ENCODE assay signal across 8 cellular contexts in genomic region chr1:165597883-165598675, GRCh38. TPM values are rescaled to one million over a fixed set of nuclear protein-coding genes. Genes with fewer than 3 reads are reported as not detected.
DNase-seq lines count a peak whose midpoint lies in the region; ATAC-seq, FAIRE-seq and TF ChIP-seq lines count a peak whose summit lies in the region.

No MANE protein-coding gene starts in this region.

- CTCF ChIA-PET in Caco-2 (lab: Charles Lee), result interaction anchor here (0.9 to 1.2 kb wide), 2 partner anchors 33 to 100 kb away, joined by 4 read pairs; partner anchors contain the start of gene MGST3
- CTCF ChIA-PET in endothelial cell of umbilical vein (lab: Charles Lee), result interaction anchor here (0.7 to 3.0 kb wide), 13 partner anchors 100 to 881 kb away, joined by 3 to 27 read pairs (median 6); partner anchors contain the start of gene ALDH9A1

- H3K4me1 ChIP-seq in Caco-2 (no peaks in the 10 kb centered on the region), endothelial cell of umbilical vein (ENCODE audit: control insufficient read depth, extremely low read depth, insufficient read depth, low read length) (peaks cover 10% of the 10 kb centered on the region)

- H3K9me1 ChIP-seq in endothelial cell of umbilical vein (replicated peaks; ENCODE audit: control insufficient read depth, extremely low read depth, insufficient read depth, low read length), result no peaks in the 10 kb centered on the region

- H3K36me3 ChIP-seq in Caco-2 (ENCODE audit: control insufficient read depth, insufficient read depth, low read length) (no peaks in the 10 kb centered on the region), endothelial cell of umbilical vein (ENCODE audit: control insufficient read depth in 2 of 2, extremely low read depth in 1 of 2, insufficient read depth in 2 of 2, low read length in 2 of 2) (no peaks in the 10 kb centered on the region)

- FAIRE-seq in endothelial cell of umbilical vein (lab: Jason Lieb, UNC), result peak; percentile 87

- H3K4me3 Mint-ChIP-seq in Caco-2 (ENCODE audit: unreplicated experiment) (peak overlapping the region; percentile 95), mesothelial cell of epicardium (peak overlapping the region; percentile 87)

- TF ChIP-seq CTCF in Caco-2 (IDR thresholded peaks at IDR 0.05; ENCODE audit: insufficient read depth in 1 of 2, low read depth in 1 of 2, low read length in 1 of 2, severe bottlenecking in 1 of 2, unreplicated experiment in 1 of 2), result no peak
- no peak for TF ChIP-seq CTCF in endothelial cell of umbilical vein (IDR thresholded peaks at IDR 0.05; ENCODE audit: extremely low read depth in 1 of 2, insufficient read depth in 1 of 2, low read depth in 1 of 2, low read length in 2 of 2)
- no peak for TF ChIP-seq CTCF in mesothelial cell of epicardium (IDR thresholded peaks at IDR 0.05; ENCODE audit: unreplicated experiment)

- no peak for TF ChIP-seq POLR2A in endothelial cell of umbilical vein (IDR thresholded peaks at IDR 0.05; ENCODE audit: low read depth, low read length)

- H3K9me3 ChIP-seq in Caco-2 (no peaks in the 10 kb centered on the region), endothelial cell of umbilical vein (replicated peaks; ENCODE audit: control insufficient read depth, insufficient read depth, low read length) (no peaks in the 10 kb centered on the region)

- H3K36me3 Mint-ChIP-seq in Caco-2 (ENCODE audit: insufficient read depth, unreplicated experiment) (peaks cover 4% of the 10 kb centered on the region), mesothelial cell of epicardium (no peaks in the 10 kb centered on the region)

- POLR2A ChIA-PET in Caco-2 (lab: Charles Lee) (interaction anchor here (0.5 to 1.1 kb wide), 2 partner anchors 18 to 32 kb away, joined by 3 read pairs; no protein-coding TSS in a partner anchor), endothelial cell of umbilical vein (lab: Charles Lee) (no interaction called here)

- BruUV-seq in Caco-2 (replicated peaks; lab: Mats Ljungman, UMichigan) (no TSS peak), endothelial cell of umbilical vein (replicated peaks; lab: Mats Ljungman, UMichigan) (TSS peak; percentile 91)

- H3K4me2 ChIP-seq in endothelial cell of umbilical vein (ENCODE audit: insufficient read depth, low read length), result peak overlapping the region; percentile 79

- peak overlapping the region; percentile 88 for H3K27ac Mint-ChIP-seq in Caco-2 (ENCODE audit: unreplicated experiment)
- peak overlapping the region; percentile 98 for H3K27ac Mint-ChIP-seq in mesothelial cell of epicardium

- H2AFZ ChIP-seq in endothelial cell of umbilical vein (ENCODE audit: low read depth, low read length), result peak overlapping the region; percentile 92

- H3K79me2 ChIP-seq in endothelial cell of umbilical vein (ENCODE audit: control insufficient read depth, insufficient read depth, low read length), result no peaks in the 10 kb centered on the region

- intact Hi-C loops in Caco-2 (cut with micrococcal nuclease; ENCODE audit: unreplicated experiment) (loop anchor here (10.0 kb wide), 1 partner anchor 343 kb away; no protein-coding TSS in a partner anchor), endothelial cell of umbilical vein (cut with micrococcal nuclease) (loop anchor here (1.0 kb wide), 1 partner anchor 33 kb away; the partner anchor contains the start of gene MGST3)

- dilution Hi-C loops in endothelial cell of umbilical vein (cut with MboI; ENCODE audit: extremely low pct_ligation_motif_present, low sequenced_read_pairs), result no loop called here

- ATAC-seq in GM21390 (IDR thresholded peaks at IDR 0.05; ENCODE audit: unreplicated experiment), result peak; percentile 96

- H4K20me1 ChIP-seq in endothelial cell of umbilical vein (replicated peaks; ENCODE audit: control insufficient read depth, extremely low read depth, insufficient read depth, low read length), result no peaks in the 10 kb centered on the region

- H3K27me3 Mint-ChIP-seq in Caco-2 (ENCODE audit: insufficient read depth, unreplicated experiment), result peaks cover 7% of the 10 kb centered on the region
- H3K27me3 Mint-ChIP-seq in mesothelial cell of epicardium (ENCODE audit: low read depth), result peaks cover 16% of the 10 kb centered on the region

- H3K4me1 Mint-ChIP-seq in Caco-2 (ENCODE audit: low read depth, unreplicated experiment), result peaks cover 20% of the 10 kb centered on the region
- H3K4me1 Mint-ChIP-seq in mesothelial cell of epicardium, result peaks cover 24% of the 10 kb centered on the region

- no peaks in the 10 kb centered on the region for H3K9me3 Mint-ChIP-seq in Caco-2 (ENCODE audit: unreplicated experiment)
- H3K9me3 Mint-ChIP-seq in mesothelial cell of epicardium, result no peaks in the 10 kb centered on the region

- H3K27me3 ChIP-seq in Caco-2 (replicated peaks; ENCODE audit: control insufficient read depth, insufficient read depth, low read length) (peaks cover 1% of the 10 kb centered on the region; the same call in 1 of the 2 replicates), endothelial cell of umbilical vein (ENCODE audit: control insufficient read depth in 2 of 2, insufficient read depth in 2 of 2, low read length in 2 of 2) (peaks cover 11 to 19% of the 10 kb centered on the region in 2 experiments)

- peak overlapping the region; percentile 64 for H3K4me3 ChIP-seq in Caco-2 (ENCODE audit: low read depth, low read length)
- H3K4me3 ChIP-seq in endothelial cell of umbilical vein (replicated peaks in 1 of 3; ENCODE audit: insufficient read depth in 1 of 3, low read depth in 1 of 3, low read length in 3 of 3), result peak overlapping the region; percentile 4 to 62 (median 58)

- DNase-seq in Caco-2, result peak; percentile 93 to 96
- peak; percentile 14 to 97 (median 92) for DNase-seq in HUDEP-2 (lab: John Stamatoyannopoulos, UW; ENCODE audit: unreplicated experiment in 76 of 76)
- DNase-seq in NOMO-1 treated with dmso at 0.1 percent for 144 hours (lab: John Stamatoyannopoulos, UW; ENCODE audit: unreplicated experiment), result peak; percentile 92
- DNase-seq in activated CD8-positive, alpha-beta memory T cell treated with anti-CD3 and anti-CD28 coated beads, Interleukin-2, amount 50 U/mL, for 48 hours, result peak; percentile 97
- peak; percentile 99 for DNase-seq in endothelial cell of umbilical vein (ENCODE audit: low read depth, low spot score)
- peak; percentile 92 to 94 for DNase-seq in mesothelial cell of epicardium (ENCODE audit: low spot score in 2 of 2, unreplicated experiment in 2 of 2)
- DNase-seq in stimulated activated CD8-positive, alpha-beta memory T cell treated with anti-CD3 and anti-CD28 coated beads, Interleukin-15, amount 100 ng/mL, for 4 hours (ENCODE audit: low read depth in 2 of 2), result peak; percentile 90 to 92

- H3K27ac ChIP-seq in endothelial cell of umbilical vein (ENCODE audit: insufficient read depth, low read depth, low read length), result peak overlapping the region; percentile 87

- H3K9ac ChIP-seq in endothelial cell of umbilical vein (replicated peaks; ENCODE audit: extremely low read depth, insufficient read depth, low read length), result peak overlapping the region; percentile 77

TF ChIP-seq in endothelial cell of umbilical vein, 7 proteins besides CTCF, POLR2A, EP300 and RAD21:
- TF ChIP-seq MAX (IDR thresholded peaks at IDR 0.05; ENCODE audit: insufficient read depth, insufficient read length) (peak; percentile 38), POLR2AphosphoS5 (IDR thresholded peaks at IDR 0.05; ENCODE audit: insufficient read depth, low read depth, low read length) (peak; percentile 28), MYC (IDR thresholded peaks at IDR 0.05; ENCODE audit: low read depth, low read length) (no peak), FOS (IDR thresholded peaks at IDR 0.05; ENCODE audit: borderline replicate concordance, insufficient read depth, low read length) (peak; percentile 43), GATA2 (IDR thresholded peaks at IDR 0.05; ENCODE audit: insufficient read depth, insufficient read length, low read depth, low read length) (no peak), JUN (IDR thresholded peaks at IDR 0.05; ENCODE audit: borderline replicate concordance, insufficient read depth, insufficient read length, low read depth) (no peak), EZH2 (IDR thresholded peaks at IDR 0.05; ENCODE audit: borderline replicate concordance, low read depth, low read length, severe bottlenecking) (no peak)

RNA-seq across cellular contexts. Expression of gene MGST3, which starts 33.0 kb away (rescaled TPM):
- total RNA-seq in Caco-2 (2022), result 173 and 193 TPM in 2 replicates
- total RNA-seq in endothelial cell of umbilical vein, result 164 and 196 TPM in 2 replicates
- polyA plus RNA-seq in endothelial cell of umbilical vein, result 280 and 288 TPM in 2 replicates
- 215 and 224 TPM in 2 replicates for polyA plus RNA-seq in endothelial cell of umbilical vein (2011; cell fraction: cytosol; rRNA removed)
- polyA plus RNA-seq in endothelial cell of umbilical vein (2011; cell fraction: nucleus; rRNA removed), result 97.5 and 118 TPM in 2 replicates
- 177 and 191 TPM in 2 replicates for polyA plus RNA-seq in endothelial cell of umbilical vein (2012)
- 108 and 135 TPM in 2 replicates for polyA minus RNA-seq in endothelial cell of umbilical vein
- polyA minus RNA-seq in endothelial cell of umbilical vein (2011; cell fraction: cytosol; rRNA and poly(A)+ RNA removed), result 50.9 TPM
- 29.8 and 38.1 TPM in 2 replicates for polyA minus RNA-seq in endothelial cell of umbilical vein (2011; cell fraction: nucleus; rRNA and poly(A)+ RNA removed)
- total RNA-seq in mesothelial cell of epicardium, result 126 to 130 TPM (median 126 TPM) in 3 replicates

RNA-seq across cellular contexts. Expression of gene LRRC52, which starts 54.3 kb away (rescaled TPM):
- not detected in 2 replicates for total RNA-seq in Caco-2 (2022)
- not detected in 2 replicates for total RNA-seq in endothelial cell of umbilical vein
- polyA plus RNA-seq in endothelial cell of umbilical vein, result not detected in 2 replicates
- not detected in 2 replicates for polyA plus RNA-seq in endothelial cell of umbilical vein (2011; cell fraction: cytosol; rRNA removed)
- not detected in 2 replicates for polyA plus RNA-seq in endothelial cell of umbilical vein (2011; cell fraction: nucleus; rRNA removed)
- not detected in 2 replicates for polyA plus RNA-seq in endothelial cell of umbilical vein (2012)
- not detected in 2 replicates for polyA minus RNA-seq in endothelial cell of umbilical vein
- not detected for polyA minus RNA-seq in endothelial cell of umbilical vein (2011; cell fraction: cytosol; rRNA and poly(A)+ RNA removed)
- polyA minus RNA-seq in endothelial cell of umbilical vein (2011; cell fraction: nucleus; rRNA and poly(A)+ RNA removed), result not detected in 2 replicates
- total RNA-seq in mesothelial cell of epicardium, result not detected in 3 replicates

Comparison
In these comparisons a context has a peak if more than half of its experiments do, and no peak if none do; other contexts are left out.
1. Peak in every context shown above with its lines: DNase-seq, ATAC-seq, H3K4me3 ChIP-seq and H3K27ac ChIP-seq.